ENCODE assay signal across 16 cellular contexts in genomic region chr9:20319241-20319640, GRCh38.
DNase-seq lines count a peak whose midpoint lies in the region; ATAC-seq and TF ChIP-seq lines count a peak whose summit lies in the region.
"Had no signal": no experiment of that assay in that cellular context is flagged by ENCODE, and none has a peak within 500 bp of the region (broad histone marks: within the 10 kb centered on the region; RNA-seq: fewer than 3 reads in every experiment).

No MANE protein-coding gene starts in this region.

- no peak overlapping the region for H3K4me3 ChIP-seq in cardiac muscle cell
- H3K4me3 ChIP-seq in lower lobe of right lung, result no peak overlapping the region
- H3K4me3 ChIP-seq in uterus, result no peak overlapping the region
- H3K4me3 ChIP-seq: heart right ventricle, stomach had no signal

- peaks cover 14% of the 10 kb centered on the region for H3K36me3 Mint-ChIP-seq in activated naive CD8-positive, alpha-beta T cell

- H3K27ac ChIP-seq in cardiac muscle cell (peak overlapping the region; percentile 53), lower lobe of right lung (peak overlapping the region; percentile 31), uterus (peak overlapping the region; percentile 38 to 55)
- H3K27ac ChIP-seq: heart right ventricle, stomach had no signal

- ATAC-seq in Right ventricle myocardium superior (ENCODE audit: poor library complexity) (no peak), lower lobe of right lung (no peak), HG03175 (IDR thresholded peaks at IDR 0.05; ENCODE audit: unreplicated experiment) (no peak), HG02798 (IDR thresholded peaks at IDR 0.05; ENCODE audit: poor library complexity, unreplicated experiment) (no peak)
- ATAC-seq: Panc1 had no signal

- H3K36me3 ChIP-seq in cardiac muscle cell, result no peaks in the 10 kb centered on the region
- no peaks in the 10 kb centered on the region for H3K36me3 ChIP-seq in lower lobe of right lung
- H3K36me3 ChIP-seq in uterus, result no peaks in the 10 kb centered on the region
- H3K36me3 ChIP-seq: heart right ventricle, stomach had no signal

- peak overlapping the region; percentile 75 for H3K27ac Mint-ChIP-seq in activated naive CD8-positive, alpha-beta T cell
- H3K27ac Mint-ChIP-seq: activated B cell treated with CpG ODN at 0.5 μM for 24 hours, HFFc6, progenitor cell of endocrine pancreas had no signal

- intact Hi-C loops in Right ventricle myocardium superior (cut with DNase I) (loop anchor here (10.0 kb wide), 2 partner anchors 64 to 104 kb away; no protein-coding TSS in a partner anchor), lower lobe of right lung (cut with DNase I) (no loop called here), uterus (cut with DNase I; ENCODE audit: low total_unique reads) (no loop called here)

- no peak for TF ChIP-seq POLR2A in uterus (IDR thresholded peaks at IDR 0.05)

- peaks cover 23% of the 10 kb centered on the region for H3K4me1 ChIP-seq in cardiac muscle cell (ENCODE audit: low read depth)
- no peaks in the 10 kb centered on the region for H3K4me1 ChIP-seq in lower lobe of right lung
- H3K4me1 ChIP-seq in uterus, result peaks cover 0 to 4% of the 10 kb centered on the region in 2 donors

- H3K27me3 ChIP-seq in cardiac muscle cell (no peaks in the 10 kb centered on the region), lower lobe of right lung (ENCODE audit: low read depth) (no peaks in the 10 kb centered on the region), uterus (no peaks in the 10 kb centered on the region)
- H3K27me3 ChIP-seq: heart right ventricle, stomach had no signal

- H3K9me3 ChIP-seq in cardiac muscle cell (ENCODE audit: low read depth), result no peaks in the 10 kb centered on the region
- no peaks in the 10 kb centered on the region for H3K9me3 ChIP-seq in lower lobe of right lung
- H3K9me3 ChIP-seq in uterus, result no peaks in the 10 kb centered on the region
- H3K9me3 ChIP-seq: heart right ventricle, stomach had no signal

- no peak for DNase-seq in cardiac muscle cell (ENCODE audit: low read depth in 1 of 2, low spot score in 1 of 2)
- DNase-seq in Right ventricle myocardium superior, result no peak
- no peak for DNase-seq in lower lobe of right lung
- no peak for DNase-seq in uterus
- DNase-seq in NCI-H2227 treated with DMSO at 0.1 percent for 48 hours (lab: John Stamatoyannopoulos, UW), result no peak
- DNase-seq: activated B cell treated with CpG ODN at 0.5 μM for 24 hours, aorta, cortex of kidney, heart right ventricle, stomach had no signal

- TF ChIP-seq CTCF in cardiac muscle cell (IDR thresholded peaks at IDR 0.05; ENCODE audit: low read depth, low read length) (no peak), lower lobe of right lung (IDR thresholded peaks at IDR 0.05) (no peak), uterus (IDR thresholded peaks at IDR 0.05) (no peak)

- H3K4me3 Mint-ChIP-seq in activated naive CD8-positive, alpha-beta T cell, result peak overlapping the region; percentile 27
- H3K4me3 Mint-ChIP-seq: activated B cell treated with CpG ODN at 0.5 μM for 24 hours, HFFc6 had no signal

- peaks cover 3% of the 10 kb centered on the region for H3K9me3 Mint-ChIP-seq in activated naive CD8-positive, alpha-beta T cell (ENCODE audit: low read depth)
- H3K9me3 Mint-ChIP-seq: activated B cell treated with CpG ODN at 0.5 μM for 24 hours, HFFc6 had no signal

- H3K27me3 Mint-ChIP-seq in activated naive CD8-positive, alpha-beta T cell, result no peaks in the 10 kb centered on the region
- H3K27me3 Mint-ChIP-seq: activated B cell treated with CpG ODN at 0.5 μM for 24 hours had no signal

- peaks cover 90% of the 10 kb centered on the region for H3K4me1 Mint-ChIP-seq in activated naive CD8-positive, alpha-beta T cell (ENCODE audit: low read depth)
- H3K4me1 Mint-ChIP-seq: activated B cell treated with CpG ODN at 0.5 μM for 24 hours had no signal
